Comparison of ENCODE assay signal across 22 cellular contexts in the genomic region with DNA sequence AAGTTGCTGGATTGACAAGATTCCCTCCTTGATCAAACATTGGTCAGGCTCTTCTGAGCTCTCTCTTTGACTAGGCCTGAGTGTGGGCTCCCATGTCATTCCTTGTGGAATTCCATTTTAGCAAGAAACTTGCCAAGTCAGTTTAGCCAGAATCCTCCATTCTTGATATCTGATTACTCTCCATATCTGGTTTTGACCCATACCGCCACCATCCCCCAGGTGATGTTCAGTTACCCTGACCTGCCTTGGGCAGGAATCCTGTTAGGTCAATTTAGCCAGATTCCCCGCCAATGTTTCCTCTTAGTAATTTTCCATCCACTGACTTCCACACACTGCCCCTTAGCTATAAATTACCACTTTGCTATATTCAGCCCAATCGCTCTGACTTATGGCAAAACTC. TPM values are rescaled to one million over a fixed set of nuclear protein-coding genes. Genes with fewer than 3 reads are reported as not detected.
DNase-seq lines count a peak whose midpoint lies in the region; ATAC-seq and TF ChIP-seq lines count a peak whose summit lies in the region.
"Had no signal": no experiment of that assay in that cellular context is flagged by ENCODE, and none has a peak within 500 bp of the region (broad histone marks: within the 10 kb centered on the region; RNA-seq: fewer than 3 reads in every experiment).

No MANE protein-coding gene starts in this region.

- H3K27ac Mint-ChIP-seq in activated naive CD8-positive, alpha-beta T cell treated with anti-CD3 and anti-CD28 coated beads, Interleukin-2, amount 10 ng/mL, durations not matched to agents 7 days and 5 days: peak overlapping the region; percentile 45
- H3K27ac Mint-ChIP-seq in activated naive CD8-positive, alpha-beta T cell treated with anti-CD3 and anti-CD28 coated beads, Interleukin-2, amount 50 U/mL, for 24 hours: no peak overlapping the region
- H3K27ac Mint-ChIP-seq in type B pancreatic cell: no peak overlapping the region
- no peak overlapping the region for H3K27ac Mint-ChIP-seq in activated CD4-positive, alpha-beta memory T cell treated with anti-CD3 and anti-CD28 coated beads for 36 hours

- TF ChIP-seq CTCF in OCI-LY1 (IDR thresholded peaks at IDR 0.05; ENCODE audit: low read length): no peak
- no peak for TF ChIP-seq CTCF in type B pancreatic cell (conservative IDR thresholded peaks at IDR 0.05)

- H3F3A ChIP-seq in OCI-LY1 (ENCODE audit: insufficient read depth, low read length): 0 out of 2 replicates have a peak, but pooled peaks cover 3% of the 10 kb centered on the region

- peaks cover 15% of the 10 kb centered on the region for H3K4me1 Mint-ChIP-seq in activated naive CD8-positive, alpha-beta T cell treated with anti-CD3 and anti-CD28 coated beads, Interleukin-2, amount 10 ng/mL, durations not matched to agents 7 days and 5 days
- H3K4me1 Mint-ChIP-seq in activated naive CD8-positive, alpha-beta T cell treated with anti-CD3 and anti-CD28 coated beads, Interleukin-2, amount 50 U/mL, for 24 hours: peaks cover 21% of the 10 kb centered on the region
- peaks cover 10% of the 10 kb centered on the region for H3K4me1 Mint-ChIP-seq in type B pancreatic cell (ENCODE audit: unreplicated experiment)
- H3K4me1 Mint-ChIP-seq in activated CD4-positive, alpha-beta memory T cell treated with anti-CD3 and anti-CD28 coated beads for 36 hours (ENCODE audit: low read depth): peaks cover 18% of the 10 kb centered on the region

- DNase-seq in activated naive CD8-positive, alpha-beta T cell treated with anti-CD3 and anti-CD28 coated beads, Interleukin-2, amount 10 ng/mL, durations not matched to agents 7 days and 5 days: no peak
- DNase-seq in activated naive CD8-positive, alpha-beta T cell treated with anti-CD3 and anti-CD28 coated beads, Interleukin-2, amount 50 U/mL, for 24 hours: no peak
- DNase-seq in left lobe of liver (ENCODE audit: low spot score) (peak; percentile 50), type B pancreatic cell (ENCODE audit: extremely low spot score, unreplicated experiment) (no peak), NCI-H226 (no peak), NCI-H2107 (lab: John Stamatoyannopoulos, UW) (no peak)
- no peak for DNase-seq in activated CD4-positive, alpha-beta memory T cell treated with anti-CD3 and anti-CD28 coated beads for 36 hours
- DNase-seq: activated CD4-positive, alpha-beta T cell treated with anti-CD3 and anti-CD28 coated beads, Interleukin-2, amount 50 U/mL, for 4 hours; head of caudate nucleus; IMR-90; NCI-H1417; NCI-H510A treated with DMSO at 0.1 percent for 48 hours; stimulated activated CD4-positive, alpha-beta T cell treated with anti-CD3 and anti-CD28 coated beads, Interleukin-4, amount 100 ng/mL, for 1 hour; stimulated activated naive CD4-positive, alpha-beta T cell; uterus had no signal

- H4K20me1 ChIP-seq in OCI-LY1 (ENCODE audit: insufficient read depth, low read length): no peaks in the 10 kb centered on the region

- H3K27me3 ChIP-seq in OCI-LY1 (ENCODE audit: insufficient read depth, low read length): no peaks in the 10 kb centered on the region
- H3K27me3 ChIP-seq: body of pancreas, right atrium auricular region, uterus had no signal

- no peaks in the 10 kb centered on the region for H3K9me2 ChIP-seq in OCI-LY1 (ENCODE audit: low read depth, low read length)

- intact Hi-C loops in activated CD4-positive, alpha-beta memory T cell treated with anti-CD3 and anti-CD28 coated beads for 36 hours (cut with micrococcal nuclease): no loop called here

- ATAC-seq in activated naive CD8-positive, alpha-beta T cell treated with anti-CD3 and anti-CD28 coated beads, Interleukin-2, amount 10 ng/mL, durations not matched to agents 7 days and 5 days (ENCODE audit: low read depth): no peak
- no peak for ATAC-seq in activated naive CD8-positive, alpha-beta T cell treated with anti-CD3 and anti-CD28 coated beads, Interleukin-2, amount 50 U/mL, for 24 hours
- ATAC-seq in left lobe of liver: no peak
- ATAC-seq: body of pancreas, HCT116, left colon had no signal

- no peaks in the 10 kb centered on the region for H3K9me3 ChIP-seq in OCI-LY1 (ENCODE audit: low read length)
- H3K9me3 ChIP-seq: body of pancreas, right atrium auricular region, uterus had no signal

- H3K9me3 Mint-ChIP-seq in activated naive CD8-positive, alpha-beta T cell treated with anti-CD3 and anti-CD28 coated beads, Interleukin-2, amount 10 ng/mL, durations not matched to agents 7 days and 5 days: no peaks in the 10 kb centered on the region
- H3K9me3 Mint-ChIP-seq in activated naive CD8-positive, alpha-beta T cell treated with anti-CD3 and anti-CD28 coated beads, Interleukin-2, amount 50 U/mL, for 24 hours: no peaks in the 10 kb centered on the region
- H3K9me3 Mint-ChIP-seq in type B pancreatic cell: no peaks in the 10 kb centered on the region
- H3K9me3 Mint-ChIP-seq in activated CD4-positive, alpha-beta memory T cell treated with anti-CD3 and anti-CD28 coated beads for 36 hours: no peaks in the 10 kb centered on the region
- H3K9me3 Mint-ChIP-seq: CD14-positive monocyte, memory B cell had no signal

- H3K4me3 ChIP-seq in OCI-LY1 (ENCODE audit: low read depth, low read length, poor library complexity, severe bottlenecking): no peak overlapping the region
- H3K4me3 ChIP-seq: body of pancreas had no signal

- CTCF ChIA-PET in activated CD4-positive, alpha-beta memory T cell treated with anti-CD3 and anti-CD28 coated beads for 36 hours (lab: Charles Lee): interaction anchor here (1.7 kb wide), 1 partner anchor 503 kb away, joined by 7 read pairs; a partner anchor contains a TSS

- no peak overlapping the region for H3K9ac ChIP-seq in OCI-LY1 (ENCODE audit: low read length)

- H3K79me2 ChIP-seq in OCI-LY1 (ENCODE audit: insufficient read depth, low read length): peaks cover 24% of the 10 kb centered on the region

- peaks cover 26% of the 10 kb centered on the region for H3K4me1 ChIP-seq in OCI-LY1 (ENCODE audit: insufficient read depth, low read length, severe bottlenecking)
- H3K4me1 ChIP-seq: uterus had no signal

- no peak overlapping the region for H3K4me3 Mint-ChIP-seq in activated naive CD8-positive, alpha-beta T cell treated with anti-CD3 and anti-CD28 coated beads, Interleukin-2, amount 10 ng/mL, durations not matched to agents 7 days and 5 days
- no peak overlapping the region for H3K4me3 Mint-ChIP-seq in activated naive CD8-positive, alpha-beta T cell treated with anti-CD3 and anti-CD28 coated beads, Interleukin-2, amount 50 U/mL, for 24 hours
- peak overlapping the region; percentile 62 for H3K4me3 Mint-ChIP-seq in type B pancreatic cell
- H3K4me3 Mint-ChIP-seq in activated CD4-positive, alpha-beta memory T cell treated with anti-CD3 and anti-CD28 coated beads for 36 hours: no peak overlapping the region

- H3K36me3 ChIP-seq in OCI-LY1 (ENCODE audit: insufficient read depth, low read length): no peaks in the 10 kb centered on the region
- H3K36me3 ChIP-seq: right atrium auricular region, uterus had no signal

- peaks cover 2% of the 10 kb centered on the region for H3K27me3 Mint-ChIP-seq in activated naive CD8-positive, alpha-beta T cell treated with anti-CD3 and anti-CD28 coated beads, Interleukin-2, amount 10 ng/mL, durations not matched to agents 7 days and 5 days
- no peaks in the 10 kb centered on the region for H3K27me3 Mint-ChIP-seq in activated naive CD8-positive, alpha-beta T cell treated with anti-CD3 and anti-CD28 coated beads, Interleukin-2, amount 50 U/mL, for 24 hours
- no peaks in the 10 kb centered on the region for H3K27me3 Mint-ChIP-seq in type B pancreatic cell
- H3K27me3 Mint-ChIP-seq in activated CD4-positive, alpha-beta memory T cell treated with anti-CD3 and anti-CD28 coated beads for 36 hours: no peaks in the 10 kb centered on the region
- H3K27me3 Mint-ChIP-seq: memory B cell had no signal

- no peak overlapping the region for H2AFZ ChIP-seq in OCI-LY1 (ENCODE audit: low read length)

- peak overlapping the region; percentile 85 for H3K27ac ChIP-seq in OCI-LY1 (ENCODE audit: low read depth, low read length, poor library complexity, severe bottlenecking)

- POLR2A ChIA-PET in activated naive CD8-positive, alpha-beta T cell treated with anti-CD3 and anti-CD28 coated beads, Interleukin-2, amount 10 ng/mL, durations not matched to agents 7 days and 5 days (lab: Charles Lee): interaction anchor here (1.1 to 1.6 kb wide), 3 partner anchors 52 to 53 kb away, joined by 3 to 4 read pairs (median 4); a partner anchor contains a TSS
- POLR2A ChIA-PET in activated CD4-positive, alpha-beta memory T cell treated with anti-CD3 and anti-CD28 coated beads for 36 hours (lab: Charles Lee): interaction anchor here (1.9 kb wide), 1 partner anchor 52 kb away, joined by 9 read pairs; a partner anchor contains a TSS

- no peak overlapping the region for H3K4me2 ChIP-seq in OCI-LY1 (ENCODE audit: low read length)

- no peaks in the 10 kb centered on the region for H3K36me3 Mint-ChIP-seq in activated naive CD8-positive, alpha-beta T cell treated with anti-CD3 and anti-CD28 coated beads, Interleukin-2, amount 10 ng/mL, durations not matched to agents 7 days and 5 days
- no peaks in the 10 kb centered on the region for H3K36me3 Mint-ChIP-seq in activated naive CD8-positive, alpha-beta T cell treated with anti-CD3 and anti-CD28 coated beads, Interleukin-2, amount 50 U/mL, for 24 hours (ENCODE audit: low read depth)
- no peaks in the 10 kb centered on the region for H3K36me3 Mint-ChIP-seq in type B pancreatic cell
- H3K36me3 Mint-ChIP-seq in activated CD4-positive, alpha-beta memory T cell treated with anti-CD3 and anti-CD28 coated beads for 36 hours: no peaks in the 10 kb centered on the region
- H3K36me3 Mint-ChIP-seq: CD14-positive monocyte, memory B cell had no signal

RNA-seq across cellular contexts. Expression of a gene that starts 1.0 kb away (rescaled TPM):
- 10 to 100 TPM; 23.9 to 25.2 TPM for total RNA-seq in activated naive CD8-positive, alpha-beta T cell treated with anti-CD3 and anti-CD28 coated beads, Interleukin-2, amount 10 ng/mL, durations not matched to agents 7 days and 5 days
- total RNA-seq in left lobe of liver (122 TPM), type B pancreatic cell (ENCODE audit: low replicate concordance) (27.2 and 41.0 TPM in 2 replicates)
- 10 to 100 TPM; 54.5 to 58.9 TPM for total RNA-seq in activated CD4-positive, alpha-beta memory T cell treated with anti-CD3 and anti-CD28 coated beads for 36 hours

RNA-seq across cellular contexts. Expression of a gene that starts 53.0 kb away (rescaled TPM):
- total RNA-seq in activated naive CD8-positive, alpha-beta T cell treated with anti-CD3 and anti-CD28 coated beads, Interleukin-2, amount 10 ng/mL, durations not matched to agents 7 days and 5 days: 10 to 100 TPM; 71.4 to 71.5 TPM
- total RNA-seq in left lobe of liver (14.5 TPM), type B pancreatic cell (ENCODE audit: low replicate concordance) (33.7 and 38.4 TPM in 2 replicates)
- total RNA-seq in activated CD4-positive, alpha-beta memory T cell treated with anti-CD3 and anti-CD28 coated beads for 36 hours: 10 to 100 TPM; 37.2 to 38.5 TPM
